1 cellular context compared by ENCODE assay signal in genomic region chr3:73592154-73592877, GRCh38.
TF ChIP-seq lines count a peak whose summit lies in the region.

No MANE protein-coding gene starts in this region.

TF ChIP-seq in K562, 482 proteins besides CTCF, POLR2A, EP300 and RAD21 (continued from another document):
- TF ChIP-seq, protein P1, sequence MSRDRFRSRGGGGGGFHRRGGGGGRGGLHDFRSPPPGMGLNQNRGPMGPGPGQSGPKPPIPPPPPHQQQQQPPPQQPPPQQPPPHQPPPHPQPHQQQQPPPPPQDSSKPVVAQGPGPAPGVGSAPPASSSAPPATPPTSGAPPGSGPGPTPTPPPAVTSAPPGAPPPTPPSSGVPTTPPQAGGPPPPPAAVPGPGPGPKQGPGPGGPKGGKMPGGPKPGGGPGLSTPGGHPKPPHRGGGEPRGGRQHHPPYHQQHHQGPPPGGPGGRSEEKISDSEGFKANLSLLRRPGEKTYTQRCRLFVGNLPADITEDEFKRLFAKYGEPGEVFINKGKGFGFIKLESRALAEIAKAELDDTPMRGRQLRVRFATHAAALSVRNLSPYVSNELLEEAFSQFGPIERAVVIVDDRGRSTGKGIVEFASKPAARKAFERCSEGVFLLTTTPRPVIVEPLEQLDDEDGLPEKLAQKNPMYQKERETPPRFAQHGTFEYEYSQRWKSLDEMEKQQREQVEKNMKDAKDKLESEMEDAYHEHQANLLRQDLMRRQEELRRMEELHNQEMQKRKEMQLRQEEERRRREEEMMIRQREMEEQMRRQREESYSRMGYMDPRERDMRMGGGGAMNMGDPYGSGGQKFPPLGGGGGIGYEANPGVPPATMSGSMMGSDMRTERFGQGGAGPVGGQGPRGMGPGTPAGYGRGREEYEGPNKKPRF (IDR thresholded peaks at IDR 0.05; ENCODE audit: low read depth, low read length) = no peak
- TF ChIP-seq, protein P2, sequence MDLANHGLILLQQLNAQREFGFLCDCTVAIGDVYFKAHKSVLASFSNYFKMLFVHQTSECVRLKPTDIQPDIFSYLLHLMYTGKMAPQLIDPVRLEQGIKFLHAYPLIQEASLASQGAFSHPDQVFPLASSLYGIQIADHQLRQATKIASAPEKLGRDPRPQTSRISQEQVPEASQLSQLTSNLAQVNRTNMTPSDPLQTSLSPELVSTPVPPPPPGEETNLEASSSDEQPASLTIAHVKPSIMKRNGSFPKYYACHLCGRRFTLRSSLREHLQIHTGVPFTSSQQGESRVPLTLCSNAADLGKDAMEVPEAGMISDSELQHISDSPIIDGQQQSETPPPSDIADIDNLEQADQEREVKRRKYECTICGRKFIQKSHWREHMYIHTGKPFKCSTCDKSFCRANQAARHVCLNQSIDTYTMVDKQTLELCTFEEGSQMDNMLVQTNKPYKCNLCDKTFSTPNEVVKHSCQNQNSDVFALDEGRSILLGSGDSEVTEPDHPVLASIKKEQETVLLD (IDR thresholded peaks at IDR 0.05) = no peak
- TF ChIP-seq CHCHD3 (CRISPR knock-in tag; IDR thresholded peaks at IDR 0.05) (no peak), C11orf30 (IDR thresholded peaks at IDR 0.05; ENCODE audit: low read depth) (peak; percentile 58)
- TF ChIP-seq, protein P3, sequence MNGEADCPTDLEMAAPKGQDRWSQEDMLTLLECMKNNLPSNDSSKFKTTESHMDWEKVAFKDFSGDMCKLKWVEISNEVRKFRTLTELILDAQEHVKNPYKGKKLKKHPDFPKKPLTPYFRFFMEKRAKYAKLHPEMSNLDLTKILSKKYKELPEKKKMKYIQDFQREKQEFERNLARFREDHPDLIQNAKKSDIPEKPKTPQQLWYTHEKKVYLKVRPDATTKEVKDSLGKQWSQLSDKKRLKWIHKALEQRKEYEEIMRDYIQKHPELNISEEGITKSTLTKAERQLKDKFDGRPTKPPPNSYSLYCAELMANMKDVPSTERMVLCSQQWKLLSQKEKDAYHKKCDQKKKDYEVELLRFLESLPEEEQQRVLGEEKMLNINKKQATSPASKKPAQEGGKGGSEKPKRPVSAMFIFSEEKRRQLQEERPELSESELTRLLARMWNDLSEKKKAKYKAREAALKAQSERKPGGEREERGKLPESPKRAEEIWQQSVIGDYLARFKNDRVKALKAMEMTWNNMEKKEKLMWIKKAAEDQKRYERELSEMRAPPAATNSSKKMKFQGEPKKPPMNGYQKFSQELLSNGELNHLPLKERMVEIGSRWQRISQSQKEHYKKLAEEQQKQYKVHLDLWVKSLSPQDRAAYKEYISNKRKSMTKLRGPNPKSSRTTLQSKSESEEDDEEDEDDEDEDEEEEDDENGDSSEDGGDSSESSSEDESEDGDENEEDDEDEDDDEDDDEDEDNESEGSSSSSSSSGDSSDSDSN (IDR thresholded peaks at IDR 0.05; ENCODE audit: borderline replicate concordance in 1 of 2, low read depth in 2 of 2, low read length in 2 of 2) = no peak
